In genomic region chr1:40702810-40703209, GRCh38 we compare ENCODE assay signal across 7 cellular contexts. TPM values are rescaled to one million over a fixed set of nuclear protein-coding genes. Genes with fewer than 3 reads are reported as not detected.
A peak's percentile ranks its signal among the peaks of the same experiment; 100 is the strongest.
DNase-seq lines count a peak whose midpoint lies in the region; ATAC-seq and TF ChIP-seq lines count a peak whose summit lies in the region.
"Not testable (repeated sequence)": the region's sequence is repeated elsewhere in the genome, so short reads cannot be mapped to it uniquely, and the experiment has no call there.

No MANE protein-coding gene starts in this region.

- WGBS in adrenal gland, 4 donors = 82 to 90% (median 86%) methylated on average over 7 to 9 of the region's 9 CpGs

- not testable (repeated sequence) for H3K27me3 Mint-ChIP-seq in CD14-positive monocyte (ENCODE audit: low read depth in 3 of 3); activated CD4-positive, alpha-beta T cell treated with anti-CD3 and anti-CD28 coated beads, Interleukin-2, amount 10 ng/mL, durations not matched to agents 7 days and 5 days; stimulated activated memory B cell treated with anti-CD40 and anti-IgM and Interleukin-4, amounts not matched to agents 10 μg/mL and 1 μg/mL and 100 μg/mL, for 72 hours

- CTCF ChIA-PET in RWPE1 (lab: Yijun Ruan, JAX) = interaction anchor here (0.7 kb wide), 2 partner anchors 112 to 202 kb away, joined by 3 to 10 read pairs; no protein-coding TSS in a partner anchor
- CTCF ChIA-PET in activated CD4-positive, alpha-beta T cell treated with anti-CD3 and anti-CD28 coated beads, Interleukin-2, amount 10 ng/mL, durations not matched to agents 7 days and 5 days (lab: Charles Lee) = interaction anchor here (1.4 to 6.6 kb wide), 4 partner anchors 11 to 71 kb away, joined by 3 to 40 read pairs (median 4); partner anchors contain the start of gene NFYC

- not testable (repeated sequence) for H2AFZ ChIP-seq in Karpas-422 (ENCODE audit: low read length)

- not testable (repeated sequence) for TF ChIP-seq CTCF in CD14-positive monocyte (IDR thresholded peaks at IDR 0.05); RWPE1 (conservative IDR thresholded peaks at IDR 0.05; ENCODE audit: low read depth); adrenal gland (IDR thresholded peaks at IDR 0.05); foreskin keratinocyte (conservative IDR thresholded peaks at IDR 0.05)

- intact Hi-C loops in CD14-positive monocyte (cut with micrococcal nuclease); adrenal gland (cut with DNase I): not testable (repeated sequence)

- DNase-seq in CD14-positive monocyte (ENCODE audit: low spot score); Karpas-422; RWPE1 (ENCODE audit: low spot score); activated CD4-positive, alpha-beta T cell treated with anti-CD3 and anti-CD28 coated beads, Interleukin-2, amount 10 ng/mL, durations not matched to agents 7 days and 5 days; adrenal gland; foreskin keratinocyte: not testable (repeated sequence)

- H3K36me3 ChIP-seq in Karpas-422 (ENCODE audit: insufficient read depth, low read length); adrenal gland (replicated peaks in 1 of 2): not testable (repeated sequence)

- peak overlapping the region; percentile 62 for H3K4me2 ChIP-seq in Karpas-422 (ENCODE audit: low read depth, low read length, poor library complexity, severe bottlenecking)

- H3K4me3 Mint-ChIP-seq in CD14-positive monocyte; activated CD4-positive, alpha-beta T cell treated with anti-CD3 and anti-CD28 coated beads, Interleukin-2, amount 10 ng/mL, durations not matched to agents 7 days and 5 days: not testable (repeated sequence)
- H3K4me3 Mint-ChIP-seq in stimulated activated memory B cell treated with anti-CD40 and anti-IgM and Interleukin-4, amounts not matched to agents 10 μg/mL and 1 μg/mL and 100 μg/mL, for 72 hours = peak overlapping the region; percentile 29

- H3K27me3 ChIP-seq in Karpas-422 (ENCODE audit: low read length); adrenal gland; foreskin keratinocyte: not testable (repeated sequence)

- ATAC-seq in foreskin keratinocyte; stimulated activated memory B cell treated with anti-CD40 and anti-IgM and Interleukin-4, amounts not matched to agents 10 μg/mL and 1 μg/mL and 100 μg/mL, for 72 hours: not testable (repeated sequence)

- peaks cover 96% of the 10 kb centered on the region for H3K79me2 ChIP-seq in Karpas-422 (ENCODE audit: low read length)

- H3K9ac ChIP-seq in Karpas-422 (ENCODE audit: low read length) = peak overlapping the region; percentile 8; the same call in 1 of the 2 replicates

- H3K4me1 ChIP-seq in Karpas-422 (ENCODE audit: low read length) = peaks cover 92% of the 10 kb centered on the region
- H3K4me1 ChIP-seq in adrenal gland (replicated peaks in 1 of 2) = peaks cover 19 to 32% of the 10 kb centered on the region in 2 donors
- not testable (repeated sequence) for H3K4me1 ChIP-seq in foreskin keratinocyte

- not testable (repeated sequence) for H3K9me3 ChIP-seq in Karpas-422 (ENCODE audit: low read length); adrenal gland (replicated peaks in 1 of 3)

- peak overlapping the region in 5 of 7 donors; percentile 44 to 79 (median 60) for H3K27ac Mint-ChIP-seq in CD14-positive monocyte
- H3K27ac Mint-ChIP-seq in activated CD4-positive, alpha-beta T cell treated with anti-CD3 and anti-CD28 coated beads, Interleukin-2, amount 10 ng/mL, durations not matched to agents 7 days and 5 days = peak overlapping the region; percentile 13
- H3K27ac Mint-ChIP-seq in stimulated activated memory B cell treated with anti-CD40 and anti-IgM and Interleukin-4, amounts not matched to agents 10 μg/mL and 1 μg/mL and 100 μg/mL, for 72 hours = peak overlapping the region; percentile 88

- H3K9me3 Mint-ChIP-seq in CD14-positive monocyte; activated CD4-positive, alpha-beta T cell treated with anti-CD3 and anti-CD28 coated beads, Interleukin-2, amount 10 ng/mL, durations not matched to agents 7 days and 5 days; stimulated activated memory B cell treated with anti-CD40 and anti-IgM and Interleukin-4, amounts not matched to agents 10 μg/mL and 1 μg/mL and 100 μg/mL, for 72 hours: not testable (repeated sequence)

- H4K20me1 ChIP-seq in Karpas-422 (ENCODE audit: insufficient read depth, low read depth, low read length) = not testable (repeated sequence)

- H3K36me3 Mint-ChIP-seq in CD14-positive monocyte = peaks cover 5 to 12% of the 10 kb centered on the region in 2 donors
- peaks cover 24% of the 10 kb centered on the region for H3K36me3 Mint-ChIP-seq in activated CD4-positive, alpha-beta T cell treated with anti-CD3 and anti-CD28 coated beads, Interleukin-2, amount 10 ng/mL, durations not matched to agents 7 days and 5 days (ENCODE audit: low read depth)
- not testable (repeated sequence) for H3K36me3 Mint-ChIP-seq in stimulated activated memory B cell treated with anti-CD40 and anti-IgM and Interleukin-4, amounts not matched to agents 10 μg/mL and 1 μg/mL and 100 μg/mL, for 72 hours

- H3K4me3 ChIP-seq in Karpas-422 (ENCODE audit: low read length); adrenal gland: not testable (repeated sequence)

- not testable (repeated sequence) for H3K9me2 ChIP-seq in Karpas-422 (replicated peaks; ENCODE audit: insufficient read depth, low read length)

- H3K27ac ChIP-seq in Karpas-422 (ENCODE audit: low read length) = peak overlapping the region; percentile 94
- peak overlapping the region; percentile 55 for H3K27ac ChIP-seq in RWPE1
- peak overlapping the region in 3 of 5 donors; percentile 28 to 60 (median 58) for H3K27ac ChIP-seq in adrenal gland
- peak overlapping the region; percentile 36 for H3K27ac ChIP-seq in foreskin keratinocyte

- TF ChIP-seq POLR2A in adrenal gland (IDR thresholded peaks at IDR 0.05) = not testable (repeated sequence)

- peaks cover 49% of the 10 kb centered on the region for H3K4me1 Mint-ChIP-seq in CD14-positive monocyte
- H3K4me1 Mint-ChIP-seq in activated CD4-positive, alpha-beta T cell treated with anti-CD3 and anti-CD28 coated beads, Interleukin-2, amount 10 ng/mL, durations not matched to agents 7 days and 5 days = peaks cover 45% of the 10 kb centered on the region
- H3K4me1 Mint-ChIP-seq in stimulated activated memory B cell treated with anti-CD40 and anti-IgM and Interleukin-4, amounts not matched to agents 10 μg/mL and 1 μg/mL and 100 μg/mL, for 72 hours = peaks cover 72% of the 10 kb centered on the region

- POLR2A ChIA-PET in RWPE1 (lab: Yijun Ruan, JAX; ENCODE audit: low non-redundant PET) = interaction anchor here (1.8 kb wide), 1 partner anchor 11 kb away, joined by 6 read pairs; the partner anchor contains the start of gene NFYC
- POLR2A ChIA-PET in activated CD4-positive, alpha-beta T cell treated with anti-CD3 and anti-CD28 coated beads, Interleukin-2, amount 10 ng/mL, durations not matched to agents 7 days and 5 days (lab: Charles Lee) = interaction anchor here (1.4 kb wide), 1 partner anchor 11 kb away, joined by 6 read pairs; the partner anchor contains the start of gene NFYC

RNA-seq across cellular contexts. Expression of gene NFYC, which starts 11.3 kb away (rescaled TPM):
- polyA plus RNA-seq in CD14-positive monocyte (10 to 100 TPM; 61.2 to 68.2 TPM), adrenal gland (10 to 100 TPM; 37.5 to 65.2 (median 38.8) TPM), foreskin keratinocyte (31.2 and 33.2 TPM in 2 replicates)
- 52.4 and 62.6 TPM in 2 replicates for total RNA-seq in Karpas-422 (2014; rRNA removed; shearing (Covaris generic); ENCODE audit: low replicate concordance)
- total RNA-seq in activated CD4-positive, alpha-beta T cell treated with anti-CD3 and anti-CD28 coated beads, Interleukin-2, amount 10 ng/mL, durations not matched to agents 7 days and 5 days = 10 to 100 TPM; 85.7 to 99.2 TPM
- total RNA-seq in adrenal gland (10 to 100 TPM; 35.9 to 73.8 (median 51.2) TPM), foreskin keratinocyte (26.2 and 29.3 TPM in 2 replicates)

RNA-seq across cellular contexts. Expression of gene RIMS3, which starts 37.3 kb away (rescaled TPM):
- under 1 TPM; 0.15 to 0.26 TPM for polyA plus RNA-seq in CD14-positive monocyte
- total RNA-seq in Karpas-422 (2014; rRNA removed; shearing (Covaris generic); ENCODE audit: low replicate concordance) = 4.2 and 5.5 TPM in 2 replicates
- 1 to 10 TPM; 4.0 to 5.4 TPM for total RNA-seq in activated CD4-positive, alpha-beta T cell treated with anti-CD3 and anti-CD28 coated beads, Interleukin-2, amount 10 ng/mL, durations not matched to agents 7 days and 5 days
- 10 to 100 TPM in 1 of 8 donors, 1 to 10 TPM in 7; 1.6 to 10.3 (median 2.9) TPM for total RNA-seq in adrenal gland
- polyA plus RNA-seq in adrenal gland = 1 to 10 TPM in 2 of 3 donors, under 1 TPM in 1; 0.84 to 5.1 (median 3.9) TPM
- 1.4 TPM in 2 replicates for total RNA-seq in foreskin keratinocyte
- 0.51 and 0.67 TPM in 2 replicates for polyA plus RNA-seq in foreskin keratinocyte

Comparison
In these comparisons a context has a peak if more than half of its experiments do, and no peak if none do; other contexts are left out.
1. H3K27ac Mint-ChIP-seq: peak in every context shown above with its lines; median percentile 88 in stimulated activated memory B cell treated with anti-CD40 and anti-IgM and Interleukin-4, amounts not matched to agents 10 μg/mL and 1 μg/mL and 100 μg/mL, for 72 hours; 60 in CD14-positive monocyte; 13 in activated CD4-positive, alpha-beta T cell treated with anti-CD3 and anti-CD28 coated beads, Interleukin-2, amount 10 ng/mL, durations not matched to agents 7 days and 5 days.
2. H3K27ac ChIP-seq: peak in every context shown above with its lines; median percentile 94 in Karpas-422; 58 in adrenal gland; 55 in RWPE1; 36 in foreskin keratinocyte.